18 cellular contexts compared by ENCODE assay signal in the genomic region with DNA sequence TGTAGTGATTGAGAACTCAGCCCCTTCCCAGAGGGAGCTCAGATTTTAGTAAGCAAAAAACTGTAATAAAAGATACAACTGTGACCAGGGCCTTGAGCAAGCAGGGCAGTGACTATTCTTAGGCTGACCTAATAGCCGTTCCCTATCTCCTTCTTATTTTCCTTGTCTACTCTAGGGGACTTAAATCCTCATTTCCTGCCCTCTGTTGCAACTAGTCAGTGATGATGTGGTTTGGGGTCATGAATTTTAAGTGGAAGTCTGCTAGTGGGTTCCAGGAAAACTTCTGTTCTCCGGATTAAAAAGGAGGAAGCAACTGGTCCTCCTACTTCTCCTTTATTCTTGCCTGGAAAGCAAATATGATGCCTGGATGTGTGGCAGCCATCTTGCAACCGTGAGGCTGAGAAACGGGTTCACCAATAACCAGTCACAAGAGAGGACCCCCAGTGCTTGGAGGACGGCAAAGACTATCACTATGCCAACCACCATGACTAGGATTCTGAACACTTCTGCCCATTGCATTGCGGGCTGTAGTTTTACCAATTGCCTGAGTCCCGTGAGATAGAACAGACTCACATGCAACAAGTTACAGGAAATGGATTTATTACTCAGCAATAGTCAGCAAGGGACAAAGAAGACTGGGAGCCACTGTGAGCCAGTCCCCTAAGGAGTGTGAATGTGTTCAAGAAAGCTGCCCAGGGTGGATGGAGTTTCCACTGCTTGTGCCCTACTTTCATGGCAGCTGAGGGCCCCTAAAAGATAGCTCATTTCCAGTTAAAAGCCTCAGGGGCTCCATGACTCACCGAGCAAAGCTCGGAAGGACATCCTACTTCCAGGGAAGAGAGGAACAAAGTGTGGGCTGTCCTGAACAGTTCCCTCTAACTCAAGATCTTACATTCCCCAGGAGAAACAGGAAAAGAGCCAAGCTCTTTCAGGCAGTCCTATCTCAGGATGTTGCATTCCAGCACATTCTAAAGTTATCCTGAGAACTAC. TPM values are rescaled to one million over a fixed set of nuclear protein-coding genes. Genes with fewer than 3 reads are reported as not detected.
DNase-seq lines count a peak whose midpoint lies in the region; ATAC-seq, FAIRE-seq and TF ChIP-seq lines count a peak whose summit lies in the region.
"Had no signal": no experiment of that assay in that cellular context is flagged by ENCODE, and none has a peak within 500 bp of the region (broad histone marks: within the 10 kb centered on the region; RNA-seq: fewer than 3 reads in every experiment).

No MANE protein-coding gene starts in this region.

- H4K20me1 ChIP-seq in K562 (replicated peaks; ENCODE audit: control insufficient read depth, insufficient read depth, low read length): no peaks in the 10 kb centered on the region

- no peaks in the 10 kb centered on the region for H3K79me2 ChIP-seq in K562 (ENCODE audit: control insufficient read depth, insufficient read depth, low read length)

- 24% methylated on average over 8 of the region's 9 CpGs for WGBS in K562 (ENCODE audit: insufficient coverage, low coverage, missing lambda C conversion rate)
- 83% methylated on average over 9 of the region's 9 CpGs for WGBS in prostate gland

- peaks cover 3 to 5% of the 10 kb centered on the region in 2 experiments; a peak in 3 of 5 replicates for H3K4me1 ChIP-seq in K562 (replicated peaks in 1 of 2; ENCODE audit: control insufficient read depth in 2 of 2, insufficient read depth in 2 of 2, low read length in 2 of 2)
- H3K4me1 ChIP-seq in prostate gland (replicated peaks): no peaks in the 10 kb centered on the region
- H3K4me1 ChIP-seq in uterus: no peaks in the 10 kb centered on the region
- H3K4me1 ChIP-seq: adrenal gland had no signal

- peak overlapping the region; percentile 59 for H2AFZ ChIP-seq in K562 (ENCODE audit: low read depth, low read length)

- intact Hi-C loops in K562 (cut with micrococcal nuclease) (no loop called here), prostate gland (cut with DNase I) (no loop called here), uterus (cut with DNase I; ENCODE audit: low total_unique reads) (no loop called here)

- no peak overlapping the region for H3K4me3 ChIP-seq in AG10803 (ENCODE audit: low read length)
- no peak overlapping the region for H3K4me3 ChIP-seq in K562
- H3K4me3 ChIP-seq in prostate gland: no peak overlapping the region
- H3K4me3 ChIP-seq in uterus: no peak overlapping the region
- H3K4me3 ChIP-seq: adrenal gland, psoas muscle had no signal

- BruUV-seq in K562 (replicated peaks; lab: Mats Ljungman, UMichigan): no TSS peak

- no peak overlapping the region for H3K27ac ChIP-seq in K562 (ENCODE audit: extremely low read depth, low read depth, low read length)
- no peak overlapping the region for H3K27ac ChIP-seq in prostate gland
- no peak overlapping the region for H3K27ac ChIP-seq in uterus
- H3K27ac ChIP-seq: psoas muscle had no signal

- no peak overlapping the region for H3K9ac ChIP-seq in K562 (ENCODE audit: insufficient read depth in 1 of 2, low read depth in 2 of 2, low read length in 2 of 2)

- H3K9me3 ChIP-seq in K562 (replicated peaks; ENCODE audit: control insufficient read depth, insufficient read depth, low read depth, low read length): no peaks in the 10 kb centered on the region
- H3K9me3 ChIP-seq in prostate gland: no peaks in the 10 kb centered on the region
- H3K9me3 ChIP-seq in uterus: no peaks in the 10 kb centered on the region
- H3K9me3 ChIP-seq: adrenal gland, psoas muscle had no signal

- in situ Hi-C loops in KBM-7 (cut with MboI; ENCODE audit: low pct_unique_long_range_greater_than_20kb, low sequenced_read_pairs): no loop called here
- in situ Hi-C loops in K562 (cut with MboI): no loop called here

- no peak for TF ChIP-seq RAD21 in K562 (CRISPR knock-in tag; conservative IDR thresholded peaks at IDR 0.05 in 1 of 2, IDR thresholded peaks at IDR 0.05 in 1 of 2)

- FAIRE-seq in K562 (lab: Jason Lieb, UNC): no peak
- FAIRE-seq: frontal cortex, GM12892, kidney had no signal

- no peak for TF ChIP-seq EP300 in K562 (IDR thresholded peaks at IDR 0.05; ENCODE audit: low read length)

- CTCF ChIA-PET in K562 (lab: Yijun Ruan, JAX; ENCODE audit: low intra/inter-chr PET ratio): no interaction called here

- no peak for ATAC-seq in K562
- ATAC-seq: psoas muscle had no signal

- no peaks in the 10 kb centered on the region for H3K36me3 ChIP-seq in K562 (ENCODE audit: control insufficient read depth, insufficient read depth, low read length)
- no peaks in the 10 kb centered on the region for H3K36me3 ChIP-seq in prostate gland
- no peaks in the 10 kb centered on the region for H3K36me3 ChIP-seq in uterus
- H3K36me3 ChIP-seq: adrenal gland had no signal

- no peak for TF ChIP-seq POLR2A in K562 (conservative IDR thresholded peaks at IDR 0.05)
- TF ChIP-seq POLR2A in prostate gland (IDR thresholded peaks at IDR 0.05): no peak
- TF ChIP-seq POLR2A in uterus (IDR thresholded peaks at IDR 0.05): no peak

- no peak overlapping the region; the same call in 1 of the 2 replicates for H3K4me2 ChIP-seq in K562 (ENCODE audit: insufficient read depth, low read length)

- POLR2A ChIA-PET in K562 (lab: Yijun Ruan, JAX): interaction anchor here (0.9 kb wide), 1 partner anchor 20 kb away, joined by 3 read pairs; no protein-coding TSS in a partner anchor

- DNase-seq in AG10803 (ENCODE audit: low read depth): peak; percentile 54
- DNase-seq in KBM-7: peak; percentile 34
- DNase-seq in K562 (ENCODE audit: extremely low read depth in 1 of 4, low spot score in 3 of 4): no peak
- peak; percentile 20 for DNase-seq in iris pigment epithelial cell (ENCODE audit: low read depth)
- no peak for DNase-seq in SIG-M5 treated with dmso at 0.1 percent for 504 hours (lab: John Stamatoyannopoulos, UW; ENCODE audit: unreplicated experiment)
- DNase-seq in prostate gland (ENCODE audit: low spot score): no peak
- DNase-seq in uterus: no peak
- DNase-seq in medulla oblongata (ENCODE audit: extremely low spot score): no peak
- DNase-seq: activated T-cell treated with anti-CD3 and anti-CD28 coated beads, Interleukin-2, amount 50 U/mL, for 24 hours; DMS53; kidney; NCI-H2081 treated with DMSO at 0.1 percent for 48 hours; NK-92 treated with Interleukin-12 subunit alpha and Interleukin-12 subunit beta, amount 100 ng/mL, for 24 hours; psoas muscle; stimulated activated CD4-positive, alpha-beta T cell treated with anti-CD3 and anti-CD28 coated beads, Interleukin-1b, Interleukin-23, amount 100 ng/mL, for 48 hours had no signal

- no peaks in the 10 kb centered on the region for H3K9me1 ChIP-seq in K562 (ENCODE audit: control insufficient read depth, insufficient read depth, low read length)

- H3K27me3 ChIP-seq in K562 (ENCODE audit: control insufficient read depth in 2 of 2, insufficient read depth in 2 of 2, low read length in 2 of 2): no peaks in the 10 kb centered on the region
- no peaks in the 10 kb centered on the region for H3K27me3 ChIP-seq in prostate gland (replicated peaks; ENCODE audit: insufficient read depth)
- H3K27me3 ChIP-seq in uterus: no peaks in the 10 kb centered on the region

- no peak for TF ChIP-seq CTCF in AG10803 (conservative IDR thresholded peaks at IDR 0.05; ENCODE audit: low read length)
- TF ChIP-seq CTCF in K562 (IDR thresholded peaks at IDR 0.05 in 2 of 3, conservative IDR thresholded peaks at IDR 0.05 in 1 of 3; ENCODE audit: insufficient read depth in 2 of 3, low read depth in 1 of 3, low read length in 3 of 3): no peak
- TF ChIP-seq CTCF in prostate gland (IDR thresholded peaks at IDR 0.05): no peak
- no peak for TF ChIP-seq CTCF in uterus (IDR thresholded peaks at IDR 0.05)

TF ChIP-seq in K562, 482 proteins besides CTCF, POLR2A, EP300 and RAD21:
- TF ChIP-seq POLR2AphosphoS2 (IDR thresholded peaks at IDR 0.05; ENCODE audit: low read length) (no peak), BCOR (IDR thresholded peaks at IDR 0.05) (peak; percentile 32; the same call in 1 of the 2 replicates), NCOR1 (IDR thresholded peaks at IDR 0.05) (no peak), ATF1 (CRISPR knock-in tag; IDR thresholded peaks at IDR 0.05) (no peak), ATF1 (tag; IDR thresholded peaks at IDR 0.05) (no peak), RBM25 (IDR thresholded peaks at IDR 0.05; ENCODE audit: low read depth, low read length, severe bottlenecking) (peak; percentile 24), ZNF175 (CRISPR knock-in tag; IDR thresholded peaks at IDR 0.05; ENCODE audit: low read depth) (no peak), NR2C2 (CRISPR knock-in tag; IDR thresholded peaks at IDR 0.05) (no peak), NR2C2 (tag; IDR thresholded peaks at IDR 0.05) (no peak)

RNA-seq across cellular contexts. Expression of gene SLC4A3, which starts 54.2 kb away (rescaled TPM):
- total RNA-seq in K562 (2011; cell fraction: chromatin; rRNA removed; ENCODE audit: low replicate concordance): 0.28 and 2.2 TPM in 2 replicates
- total RNA-seq in K562 (2011; cell fraction: nucleolus; rRNA removed): 0.53 and 1.0 TPM in 2 replicates
- total RNA-seq in K562 (2011; cell fraction: nucleoplasm; rRNA removed): 0.53 and 0.59 TPM in 2 replicates
- total RNA-seq in K562 (2014; rRNA removed) (not detected in 2 replicates), K562 (2014; rRNA removed; fragmentation: Illumina TruSeq; extraction: Trizol) (not detected in 2 replicates), K562 (2015; rRNA removed; fragmentation: Illumina TruSeq; extraction: Trizol) (0.04 TPM in 1 of 2 replicates, not detected in the other), K562 (2021) (0.04 and 0.31 TPM in 2 replicates), prostate gland (10 to 100 TPM in 1 of 2 donors, 1 to 10 TPM in 1; 7.6 to 44.6 TPM), uterus (10 to 100 TPM in 1 of 4 donors, 1 to 10 TPM in 3; 2.3 to 29.4 (median 3.5) TPM)
- polyA plus RNA-seq in K562 (2011; rRNA removed) (0.26 and 0.76 TPM in 2 replicates), K562 (2014; fragmentation: Illumina TruSeq; extraction: Trizol) (0.04 TPM in 1 of 2 replicates, not detected in the other), K562 (2014; fragmentation: Nextera tagmentation; extraction: Ambion mirVana) (not detected), K562 (2014; rRNA removed) (0.05 and 0.11 TPM in 2 replicates)
- polyA plus RNA-seq in K562 (2011; cell fraction: cytosol; rRNA removed): 0.39 and 0.62 TPM in 2 replicates
- 3.3 and 5.9 TPM in 2 replicates for polyA plus RNA-seq in K562 (2011; cell fraction: nucleus; rRNA removed)
- 0.08 and 0.17 TPM in 2 replicates for polyA plus RNA-seq in K562 (2012)
- not detected in 2 replicates for polyA minus RNA-seq in K562 (2011; rRNA and poly(A)+ RNA removed)
- polyA minus RNA-seq in K562 (2011; cell fraction: cytosol; rRNA and poly(A)+ RNA removed): not detected in 2 replicates
- polyA minus RNA-seq in K562 (2011; cell fraction: nucleus; rRNA and poly(A)+ RNA removed): 1.1 and 2.2 TPM in 2 replicates

Comparison
In these comparisons a context has a peak if more than half of its experiments do, and no peak if none do; other contexts are left out.
1. DNase-seq: peak in AG10803 (single experiment), KBM-7 (single experiment) and iris pigment epithelial cell (single experiment); none in K562 (0 of 4), SIG-M5 treated with dmso at 0.1 percent for 504 hours (single experiment), prostate gland (single experiment), uterus (0 of 2) and medulla oblongata (single experiment).